1 cellular context compared by ENCODE assay signal in genomic region chr1:110051262-110051648, GRCh38.
TF ChIP-seq lines count a peak whose summit lies in the region.

No MANE protein-coding gene starts in this region.

TF ChIP-seq in IMR-90, 13 proteins besides CTCF, POLR2A, EP300 and RAD21:
- no peak for TF ChIP-seq CEBPB (IDR thresholded peaks at IDR 0.05; ENCODE audit: low read depth, low read length)
